In the genomic region with DNA sequence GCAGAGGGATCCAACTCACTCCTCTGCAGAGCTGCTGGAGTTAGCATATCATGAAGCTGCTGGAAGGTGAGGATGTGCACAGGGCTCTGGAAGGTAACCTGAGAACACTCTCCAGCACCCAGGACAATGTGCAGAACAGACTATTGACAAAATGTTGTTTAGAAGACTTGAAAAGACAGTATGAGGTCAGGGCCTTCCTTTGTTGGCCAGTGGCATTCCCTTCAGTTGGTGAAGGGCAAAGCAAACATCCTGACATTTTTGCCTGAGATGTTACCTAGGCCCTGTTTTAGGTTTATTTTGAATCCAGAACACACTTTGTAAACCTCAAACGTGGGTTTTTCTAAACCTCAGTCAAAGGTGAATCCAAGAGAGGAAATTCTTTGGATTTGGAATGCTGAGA, we compare ENCODE assay signal across 18 cellular contexts.
"Had no signal": no experiment of that assay in that cellular context is flagged by ENCODE, and none has a peak within 500 bp of the region (broad histone marks: within the 10 kb centered on the region; RNA-seq: fewer than 3 reads in every experiment).

No MANE protein-coding gene starts in this region.

- H3K9me3 ChIP-seq: MG63, SJSA1 had no signal

- H3K4me3 ChIP-seq: MG63, SJSA1, SK-N-MC had no signal

- H3K27ac ChIP-seq: SJSA1, SK-N-MC had no signal

- DNase-seq: IMR-90, Karpas-422, KG1, MG63, NCI-H1092, NCI-H1436, NCI-H187 treated with DMSO at 0.1 percent for 48 hours, NCI-H2081 treated with DMSO at 0.1 percent for 48 hours, NCI-H345, NCI-H446 treated with DMSO at 0.1 percent for 48 hours, NCI-H524 treated with DMSO at 0.1 percent for 48 hours, NCI-H69, NCI-H774, Right ventricle myocardium superior, RPMI8226, SIG-M5 had no signal

- H3K27me3 ChIP-seq: MG63, SJSA1 had no signal

- H3K4me1 ChIP-seq: SJSA1 had no signal
